In the genomic region with DNA sequence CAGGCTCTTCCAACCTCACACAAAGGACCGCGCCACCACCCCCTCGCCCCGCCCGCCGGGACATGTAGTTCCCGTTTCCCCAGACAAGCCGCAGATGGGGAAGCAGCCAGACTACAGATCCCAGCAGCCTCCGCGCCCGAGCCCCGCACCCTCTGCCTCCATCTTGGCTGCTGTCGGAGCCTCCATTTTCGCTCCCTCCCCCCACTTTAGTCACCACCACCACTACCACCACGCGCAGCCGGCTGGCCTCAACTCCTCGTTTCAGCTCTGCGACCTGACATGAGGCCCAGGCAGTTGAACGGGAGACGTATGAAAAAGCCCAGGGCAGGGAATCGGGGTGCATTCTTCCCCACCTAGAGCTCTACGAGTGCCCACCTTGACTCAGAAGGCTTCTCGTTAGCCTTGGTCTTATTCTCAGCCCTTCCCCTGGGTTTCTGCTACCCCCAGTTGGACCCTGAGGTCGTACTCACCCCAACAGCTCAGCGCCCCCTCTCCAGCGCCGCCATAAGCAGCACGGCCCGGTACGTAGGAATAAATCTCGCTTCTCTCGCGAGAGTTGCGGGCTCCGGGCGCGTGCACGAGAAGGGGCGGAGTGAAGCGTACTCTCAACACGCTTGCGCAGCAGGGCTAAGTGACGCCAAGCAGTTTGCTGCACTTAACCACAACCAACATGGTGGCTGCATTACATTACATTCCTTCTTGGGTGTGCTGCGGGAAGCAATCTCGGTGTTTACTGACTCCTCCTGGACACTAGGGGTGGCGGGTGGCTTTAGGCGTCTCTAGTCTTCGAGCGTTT, we compare ENCODE assay signal across 8 cellular contexts. TPM values are rescaled to one million over a fixed set of nuclear protein-coding genes. Genes with fewer than 3 reads are reported as not detected.
DNase-seq lines count a peak whose midpoint lies in the region; ATAC-seq and TF ChIP-seq lines count a peak whose summit lies in the region.

A gene (minus strand): TSS at position 530 of the 796 bp plus-strand sequence. CDS start 18,094 bp downstream, outside the sequence.

- H3K27me3 ChIP-seq in AG04450 (ENCODE audit: control insufficient read depth, insufficient read depth, low read length): no peaks in the 10 kb centered on the region
- H3K27me3 ChIP-seq in breast epithelium: no peaks in the 10 kb centered on the region
- H3K27me3 ChIP-seq in iPS-18a (ENCODE audit: control insufficient read depth, insufficient read depth, low read length): no peaks in the 10 kb centered on the region
- no peaks in the 10 kb centered on the region for H3K27me3 ChIP-seq in skeletal muscle tissue (ENCODE audit: control insufficient read depth in 3 of 3, insufficient read depth in 3 of 3, low read length in 3 of 3)

- ATAC-seq in GM18873 (IDR thresholded peaks at IDR 0.05; ENCODE audit: low FRiP score, unreplicated experiment): peak; percentile 66
- peak; percentile 81 for ATAC-seq in HG03139 (IDR thresholded peaks at IDR 0.05; ENCODE audit: unreplicated experiment)

- peak within 1 kb of the TSS; percentile 100 for H3K4me3 ChIP-seq in AG04450 (ENCODE audit: low read depth, low read length)
- H3K4me3 ChIP-seq in breast epithelium: peak within 1 kb of the TSS; percentile 91 to 97 (median 96)
- H3K4me3 ChIP-seq in iPS-18a (ENCODE audit: low read length): peak within 1 kb of the TSS; percentile 100
- H3K4me3 ChIP-seq in skeletal muscle tissue (ENCODE audit: low read length in 3 of 3): peak within 1 kb of the TSS; percentile 99 to 100 (median 100)

- H3K4me1 ChIP-seq in breast epithelium (peaks cover 0 to 11% of the 10 kb centered on the region in 2 donors), iPS-18a (ENCODE audit: control insufficient read depth, low read depth, low read length) (peaks cover 31% of the 10 kb centered on the region), skeletal muscle tissue (ENCODE audit: control insufficient read depth in 3 of 3, insufficient read depth in 3 of 3, low read length in 3 of 3) (peaks cover 16 to 37% (median 35%) of the 10 kb centered on the region in 3 donors)

- H3K9me3 ChIP-seq in AG04450 (ENCODE audit: control insufficient read depth, insufficient read depth, low read length) (no peaks in the 10 kb centered on the region; the same call in 1 of the 2 replicates), breast epithelium (no peaks in the 10 kb centered on the region), iPS-18a (ENCODE audit: control insufficient read depth, low read depth, low read length) (no peaks in the 10 kb centered on the region), skeletal muscle tissue (ENCODE audit: control insufficient read depth in 3 of 3, low read length in 3 of 3) (no peaks in the 10 kb centered on the region)

- H3K36me3 ChIP-seq in breast epithelium: no peaks in the 10 kb centered on the region
- H3K36me3 ChIP-seq in iPS-18a (ENCODE audit: control insufficient read depth, low read depth, low read length): peaks cover 19% of the 10 kb centered on the region
- H3K36me3 ChIP-seq in skeletal muscle tissue (ENCODE audit: control insufficient read depth in 3 of 3, insufficient read depth in 3 of 3, low read length in 3 of 3): peaks cover 0 to 3% (median 0%) of the 10 kb centered on the region in 3 donors

- CTCF ChIA-PET in AG04450 (lab: Charles Lee): no interaction called here

- H3K9ac ChIP-seq in iPS-18a (ENCODE audit: low read length) (peak within 1 kb of the TSS; percentile 100), skeletal muscle tissue (ENCODE audit: low read depth in 1 of 3, low read length in 3 of 3) (peak within 1 kb of the TSS; percentile 100)

- POLR2A ChIA-PET in AG04450 (lab: Yijun Ruan, JAX): interaction anchor here (0.8 to 1.1 kb wide), 3 partner anchors 16 to 42 kb away, joined by 3 to 4 read pairs (median 4); a partner anchor contains a TSS

- intact Hi-C loops in breast epithelium (cut with DNase I; ENCODE audit: low total_unique reads): no loop called here

- DNase-seq in AG04450 (ENCODE audit: low read depth, low spot score) (peak; percentile 98), NCI-H2196 treated with DMSO at 0.1 percent for 48 hours (lab: John Stamatoyannopoulos, UW; ENCODE audit: unreplicated experiment) (peak; percentile 95), breast epithelium (ENCODE audit: low spot score in 2 of 2) (peak; percentile 95 to 97)

- TF ChIP-seq POLR2A in breast epithelium (IDR thresholded peaks at IDR 0.05): peak; percentile 92

- peak; percentile 58 for TF ChIP-seq CTCF in AG04450 (IDR thresholded peaks at IDR 0.05; ENCODE audit: low read depth, low read length)
- peak; percentile 67 for TF ChIP-seq CTCF in VCaP (conservative IDR thresholded peaks at IDR 0.05)
- TF ChIP-seq CTCF in breast epithelium (IDR thresholded peaks at IDR 0.05): peak in 2 of 3 donors; percentile 20 to 53

- H3K27ac ChIP-seq in AG04450 (ENCODE audit: low read depth, low read length) (peak within 1 kb of the TSS; percentile 98), VCaP (peak within 1 kb of the TSS; percentile 97), breast epithelium (peak within 1 kb of the TSS; percentile 100), iPS-18a (ENCODE audit: low read length) (peak within 1 kb of the TSS; percentile 100), skeletal muscle tissue (ENCODE audit: low read depth, low read length) (peak within 1 kb of the TSS; percentile 100)

RNA-seq across cellular contexts. Expression of the gene that starts here (rescaled TPM):
- 346 and 438 TPM in 2 replicates for polyA plus RNA-seq in AG04450 (2011; rRNA removed)
- 533 and 669 TPM in 2 replicates for polyA minus RNA-seq in AG04450 (2011; rRNA and poly(A)+ RNA removed)
- 1,000 to 10,000 TPM in 1 of 3 donors, 100 to 1,000 TPM in 2; 489 to 1,906 (median 706) TPM for total RNA-seq in breast epithelium
- total RNA-seq in skeletal muscle tissue: 657 TPM

Comparison
In these comparisons a context has a peak if more than half of its experiments do, and no peak if none do; other contexts are left out.
1. Peak in every context shown above with its lines: DNase-seq, ATAC-seq, H3K4me3 ChIP-seq and H3K27ac ChIP-seq.